ENCODE assay signal across 9 cellular contexts in genomic region chr5:142783601-142784291, GRCh38. TPM values are rescaled to one million over a fixed set of nuclear protein-coding genes. Genes with fewer than 3 reads are reported as not detected.
A peak's percentile ranks its signal among the peaks of the same experiment; 100 is the strongest.
DNase-seq lines count a peak whose midpoint lies in the region; ATAC-seq, FAIRE-seq and TF ChIP-seq lines count a peak whose summit lies in the region.
"Had no signal": no experiment of that assay in that cellular context is flagged by ENCODE, and none has a peak within 500 bp of the region (broad histone marks: within the 10 kb centered on the region; RNA-seq: fewer than 3 reads in every experiment).

No MANE protein-coding gene starts in this region.

- FAIRE-seq in D721Med (lab: Jason Lieb, UNC), result no peak
- FAIRE-seq: colon had no signal

- no peaks in the 10 kb centered on the region for H3K9me3 ChIP-seq in CD4-positive, alpha-beta memory T cell (ENCODE audit: control insufficient read depth in 1 of 2, low read length in 2 of 2)
- H3K9me3 ChIP-seq in SJCRH30 (replicated peaks) (no peaks in the 10 kb centered on the region), neuronal stem cell (replicated peaks in 1 of 2; ENCODE audit: control insufficient read depth in 2 of 2, insufficient read depth in 1 of 2, low read depth in 1 of 2, low read length in 2 of 2) (no peaks in the 10 kb centered on the region), aorta (ENCODE audit: control insufficient read depth, low read length) (no peaks in the 10 kb centered on the region)
- no peaks in the 10 kb centered on the region for H3K9me3 ChIP-seq in effector memory CD4-positive, alpha-beta T cell (ENCODE audit: control insufficient read depth, low read length)

- no peak overlapping the region for H2BK15ac ChIP-seq in neuronal stem cell (ENCODE audit: low read length)

- no peaks in the 10 kb centered on the region for H3K27me3 Mint-ChIP-seq in CD4-positive, alpha-beta memory T cell

- H4K8ac ChIP-seq in neuronal stem cell (ENCODE audit: low read depth, low read length), result no peak overlapping the region

- H3K4me3 Mint-ChIP-seq in CD4-positive, alpha-beta memory T cell, result peak overlapping the region in 7 of 8 donors; percentile 70 to 90 (median 78)

- peak in 2 of 5 donors; percentile 17 to 43 for DNase-seq in CD4-positive, alpha-beta memory T cell
- DNase-seq in SJCRH30 (peak; percentile 70 to 77), neuronal stem cell (ENCODE audit: low spot score) (no peak), aorta (peak in 1 of 2 donors; percentile 73), D721Med (ENCODE audit: insufficient read length, low spot score) (no peak), cortex of kidney (lab: John Stamatoyannopoulos, UW) (no peak)
- no peak for DNase-seq in effector memory CD4-positive, alpha-beta T cell

- no peak overlapping the region for H3K4me2 ChIP-seq in neuronal stem cell (ENCODE audit: insufficient read depth, low read length, poor library complexity, severe bottlenecking)

- no peak overlapping the region for H3K4ac ChIP-seq in neuronal stem cell (ENCODE audit: low read length)

- peaks cover 29 to 68% (median 50%) of the 10 kb centered on the region in 4 donors for H3K4me1 Mint-ChIP-seq in CD4-positive, alpha-beta memory T cell

- no peak for TF ChIP-seq CTCF in D721Med (IDR thresholded peaks at IDR 0.05; ENCODE audit: insufficient read depth, missing control alignments)

- no peaks in the 10 kb centered on the region for H3K27me3 ChIP-seq in CD4-positive, alpha-beta memory T cell (ENCODE audit: insufficient read depth, low read length)
- H3K27me3 ChIP-seq in SJCRH30 (no peaks in the 10 kb centered on the region), neuronal stem cell (ENCODE audit: control insufficient read depth in 3 of 3, insufficient read depth in 3 of 3, low read depth in 1 of 3, low read length in 3 of 3) (no peaks in the 10 kb centered on the region), aorta (ENCODE audit: control insufficient read depth in 1 of 2, insufficient read depth in 2 of 2, low read length in 1 of 2) (no peaks in the 10 kb centered on the region)
- H3K27me3 ChIP-seq in effector memory CD4-positive, alpha-beta T cell (replicated peaks; ENCODE audit: control insufficient read depth, insufficient read depth, low read length, poor library complexity, severe bottlenecking), result no peaks in the 10 kb centered on the region

- no peak overlapping the region for H4K91ac ChIP-seq in neuronal stem cell (ENCODE audit: low read depth, low read length, poor library complexity)

- H2AFZ ChIP-seq in neuronal stem cell (ENCODE audit: low read length), result peak overlapping the region; percentile 80

- H3K23ac ChIP-seq in neuronal stem cell (ENCODE audit: low read depth, low read length, poor library complexity), result no peak overlapping the region

- H3K27ac Mint-ChIP-seq in CD4-positive, alpha-beta memory T cell, result peak overlapping the region in 5 of 7 donors; percentile 43 to 77 (median 70)

- H3K9ac ChIP-seq in neuronal stem cell (ENCODE audit: low read depth, low read length, poor library complexity), result no peak overlapping the region

- peaks cover 28% of the 10 kb centered on the region for H3K4me1 ChIP-seq in CD4-positive, alpha-beta memory T cell (ENCODE audit: insufficient read depth, low read length)
- H3K4me1 ChIP-seq in SJCRH30, result peaks cover 32% of the 10 kb centered on the region
- H3K4me1 ChIP-seq in effector memory CD4-positive, alpha-beta T cell (ENCODE audit: control insufficient read depth, insufficient read depth, low read length, poor library complexity, severe bottlenecking), result no peaks in the 10 kb centered on the region
- H3K4me1 ChIP-seq in neuronal stem cell (ENCODE audit: control insufficient read depth in 2 of 2, insufficient read depth in 1 of 2, low read depth in 1 of 2, low read length in 2 of 2), result peaks cover 18 to 29% of the 10 kb centered on the region in 2 donors
- peaks cover 2 to 3% of the 10 kb centered on the region in 2 donors for H3K4me1 ChIP-seq in aorta (ENCODE audit: control insufficient read depth in 1 of 2, insufficient read depth in 2 of 2, low read length in 2 of 2)

- POLR2A ChIA-PET in CD4-positive, alpha-beta memory T cell (lab: Charles Lee; ENCODE audit: partially characterized antibody), result interaction anchor here (0.7 to 5.2 kb wide), 4 partner anchors 13 to 1405 kb away, joined by 3 to 43 read pairs (median 19); partner anchors contain the start of gene ARHGAP26

- no CpG with 5 or more reads among the region's 9 CpGs for WGBS in neuronal stem cell (ENCODE audit: extremely low coverage in 2 of 2, insufficient read length in 2 of 2, insufficient replicate concordance in 1 of 2), 2 donors
- WGBS in aorta, 2 donors, result 32 to 54% methylated on average over 9 of the region's 9 CpGs

- no peaks in the 10 kb centered on the region for H3K79me1 ChIP-seq in neuronal stem cell (ENCODE audit: low read depth, low read length)

- no peak overlapping the region for H2BK12ac ChIP-seq in neuronal stem cell (ENCODE audit: low read length)

- H2BK5ac ChIP-seq in neuronal stem cell (ENCODE audit: low read length), result no peak overlapping the region

- CTCF ChIA-PET in CD4-positive, alpha-beta memory T cell (lab: Charles Lee; ENCODE audit: partially characterized antibody), result interaction anchor here (0.7 to 3.1 kb wide), 10 partner anchors 13 to 97 kb away, joined by 3 to 30 read pairs (median 5); partner anchors contain the start of gene ARHGAP26

- H3K4me3 ChIP-seq in CD4-positive, alpha-beta memory T cell (ENCODE audit: low read length in 2 of 2), result peak overlapping the region in 1 of 2 donors; percentile 31
- H3K4me3 ChIP-seq in SJCRH30 (peak overlapping the region; percentile 53), neuronal stem cell (ENCODE audit: low read length in 2 of 2) (peak overlapping the region in 1 of 2 donors; percentile 21), aorta (ENCODE audit: low read length in 2 of 2) (no peak overlapping the region)
- peak overlapping the region; percentile 24 for H3K4me3 ChIP-seq in effector memory CD4-positive, alpha-beta T cell (ENCODE audit: insufficient read depth, low read depth, low read length, poor library complexity, severe bottlenecking)

- H3K9me3 Mint-ChIP-seq in CD4-positive, alpha-beta memory T cell, result no peaks in the 10 kb centered on the region

- no peaks in the 10 kb centered on the region for H3K36me3 ChIP-seq in CD4-positive, alpha-beta memory T cell (ENCODE audit: insufficient read depth, low read length)
- H3K36me3 ChIP-seq in SJCRH30, result no peaks in the 10 kb centered on the region
- no peaks in the 10 kb centered on the region for H3K36me3 ChIP-seq in effector memory CD4-positive, alpha-beta T cell (ENCODE audit: control insufficient read depth, insufficient read depth, low read length)
- no peaks in the 10 kb centered on the region for H3K36me3 ChIP-seq in neuronal stem cell (replicated peaks in 1 of 2; ENCODE audit: control insufficient read depth in 2 of 2, insufficient read depth in 2 of 2, low read length in 2 of 2)
- H3K36me3 ChIP-seq in aorta (ENCODE audit: control insufficient read depth in 1 of 2, insufficient read depth in 2 of 2, low read length in 1 of 2), result no peaks in the 10 kb centered on the region

- H2BK120ac ChIP-seq in neuronal stem cell (ENCODE audit: low read depth, low read length), result no peak overlapping the region

- intact Hi-C loops in CD4-positive, alpha-beta memory T cell (cut with micrococcal nuclease), result no loop called here
- intact Hi-C loops in aorta (cut with DNase I), result no loop called here

- ATAC-seq in GM21723 (IDR thresholded peaks at IDR 0.05; ENCODE audit: unreplicated experiment) (peak; percentile 65), aorta (ENCODE audit: low FRiP score) (peak; percentile 40)

- H2AK5ac ChIP-seq in neuronal stem cell (ENCODE audit: low read depth, low read length), result no peak overlapping the region

- no peak overlapping the region for H3K27ac ChIP-seq in CD4-positive, alpha-beta memory T cell (ENCODE audit: low read depth, low read length)
- H3K27ac ChIP-seq in SJCRH30, result peak overlapping the region; percentile 90
- no peak overlapping the region for H3K27ac ChIP-seq in effector memory CD4-positive, alpha-beta T cell (ENCODE audit: insufficient read depth, low read length, poor library complexity, severe bottlenecking)
- no peak overlapping the region for H3K27ac ChIP-seq in neuronal stem cell (replicated peaks; ENCODE audit: low read length)
- H3K27ac ChIP-seq in aorta (ENCODE audit: low read depth in 1 of 2, low read length in 2 of 2), result peak overlapping the region in 1 of 2 donors; percentile 48

- H3K36me3 Mint-ChIP-seq in CD4-positive, alpha-beta memory T cell, result peaks cover 0 to 2% of the 10 kb centered on the region in 2 donors

- no peak overlapping the region for H3K18ac ChIP-seq in neuronal stem cell (ENCODE audit: low read length)

- no peak overlapping the region for H3K14ac ChIP-seq in neuronal stem cell (ENCODE audit: low read length)

RNA-seq across cellular contexts. Expression of gene ARHGAP26, which starts 13.6 kb away (rescaled TPM):
- total RNA-seq in CD4-positive, alpha-beta memory T cell, result 10 to 100 TPM; 22.6 to 22.7 TPM
- polyA plus RNA-seq in CD4-positive, alpha-beta memory T cell, result 10 to 100 TPM in 1 of 2 donors, 1 to 10 TPM in 1; 2.0 to 11.9 TPM
- 16.9 and 18.8 TPM in 2 replicates for total RNA-seq in SJCRH30 (2014; rRNA removed; shearing (Covaris generic))
- 6.2 TPM for polyA plus RNA-seq in neuronal stem cell (2013, experiment 1 of 2)
- 5.7 TPM for polyA plus RNA-seq in neuronal stem cell (2013, experiment 2 of 2)
- 10 to 100 TPM; 51.1 to 70.7 TPM for total RNA-seq in aorta
- 1 to 10 TPM; 4.5 to 8.2 TPM for polyA plus RNA-seq in aorta

Comparison
In these comparisons a context has a peak if more than half of its experiments do, and no peak if none do; other contexts are left out.
1. DNase-seq: peak in SJCRH30 (2 of 2); none in effector memory CD4-positive, alpha-beta T cell (0 of 3), neuronal stem cell (single experiment), D721Med (single experiment) and cortex of kidney (single experiment).
2. H3K4me3 ChIP-seq: peak in SJCRH30 (single experiment) and effector memory CD4-positive, alpha-beta T cell (single experiment); none in aorta (0 of 2).